Comparison of ENCODE assay signal across 8 cellular contexts in genomic region chr1:179002552-179003345, GRCh38. TPM values are rescaled to one million over a fixed set of nuclear protein-coding genes. Genes with fewer than 3 reads are reported as not detected.
DNase-seq lines count a peak whose midpoint lies in the region; ATAC-seq and TF ChIP-seq lines count a peak whose summit lies in the region.

No MANE protein-coding gene starts in this region.

- H2AFZ ChIP-seq in parathyroid adenoma: peak overlapping the region; percentile 89

- H3K4me1 ChIP-seq in parathyroid adenoma (no peaks in the 10 kb centered on the region), tibial nerve (peaks cover 0 to 12% (median 6%) of the 10 kb centered on the region in 4 donors)

- H3K36me3 ChIP-seq in parathyroid adenoma (ENCODE audit: control insufficient read depth, insufficient read depth, low read length) (no peaks in the 10 kb centered on the region), tibial nerve (no peaks in the 10 kb centered on the region)

- TF ChIP-seq POLR2A in tibial nerve (IDR thresholded peaks at IDR 0.05): no peak

- H3K79me2 ChIP-seq in parathyroid adenoma: no peaks in the 10 kb centered on the region

- TF ChIP-seq CTCF in parathyroid adenoma (IDR thresholded peaks at IDR 0.05) (peak; percentile 76), tibial nerve (IDR thresholded peaks at IDR 0.05) (peak; percentile 95 to 98 (median 97))

- DNase-seq in Caki2 (ENCODE audit: low read depth): peak; percentile 80
- peak; percentile 38 to 56 for DNase-seq in SHP77 (lab: John Stamatoyannopoulos, UW)
- DNase-seq in activated effector memory CD4-positive, alpha-beta T cell treated with anti-CD3 and anti-CD28 coated beads, Interleukin-2, amount 50 U/mL, for 16 hours: peak; percentile 87
- DNase-seq in head of caudate nucleus: peak; percentile 37 to 92 (median 77)
- DNase-seq in tibial nerve (ENCODE audit: low spot score in 2 of 2): peak; percentile 80 to 96

- peak; percentile 82 for ATAC-seq in GM21390 (IDR thresholded peaks at IDR 0.05; ENCODE audit: unreplicated experiment)

- TF ChIP-seq EP300 in Ishikawa (IDR thresholded peaks at IDR 0.05; ENCODE audit: borderline replicate concordance) (no peak), tibial nerve (IDR thresholded peaks at IDR 0.05) (peak in 1 of 2 donors; percentile 23)

- 25 to 26% methylated on average over 18 to 20 of the region's 20 CpGs for WGBS in tibial nerve, 2 donors

- no peak overlapping the region for H3K27ac ChIP-seq in parathyroid adenoma
- peak overlapping the region in 2 of 4 donors; percentile 54 to 59 for H3K27ac ChIP-seq in tibial nerve

- no peak overlapping the region for H3K4me2 ChIP-seq in parathyroid adenoma (ENCODE audit: low read length)

- no peak overlapping the region for H3K4me3 ChIP-seq in parathyroid adenoma (ENCODE audit: low read depth, low read length)
- peak overlapping the region in 1 of 4 donors; percentile 2 for H3K4me3 ChIP-seq in tibial nerve

- in situ Hi-C loops in Caki2 (cut with HindIII; ENCODE audit: low pct_unique_long_range_greater_than_20kb, low sequenced_read_pairs): loop anchor here (25.0 kb wide), 1 partner anchor 465 kb away; no protein-coding TSS in a partner anchor

- H3K9me3 ChIP-seq in parathyroid adenoma (ENCODE audit: control insufficient read depth, low read length): no peaks in the 10 kb centered on the region
- H3K9me3 ChIP-seq in tibial nerve: no peaks in the 10 kb centered on the region

- TF ChIP-seq RAD21 in Ishikawa (IDR thresholded peaks at IDR 0.05; ENCODE audit: low read depth): peak; percentile 95

- H3K27me3 ChIP-seq in parathyroid adenoma (ENCODE audit: control insufficient read depth, insufficient read depth, low read length) (no peaks in the 10 kb centered on the region), tibial nerve (no peaks in the 10 kb centered on the region)

- intact Hi-C loops in head of caudate nucleus (cut with DNase I): loop anchor here (10.0 kb wide), 2 partner anchors 238 to 468 kb away; no protein-coding TSS in a partner anchor

- no peak overlapping the region for H3K9ac ChIP-seq in parathyroid adenoma

TF ChIP-seq in Ishikawa, 13 proteins besides CTCF, POLR2A, EP300 and RAD21:
- TF ChIP-seq TEAD4 (IDR thresholded peaks at IDR 0.05): no peak
- TF ChIP-seq EGR1 (IDR thresholded peaks at IDR 0.05): no peak
- TF ChIP-seq REST (IDR thresholded peaks at IDR 0.05; ENCODE audit: low read depth): no peak
- peak; percentile 90 for TF ChIP-seq ZBTB7A (IDR thresholded peaks at IDR 0.05; ENCODE audit: low read depth)
- TF ChIP-seq USF1 (IDR thresholded peaks at IDR 0.05): no peak

RNA-seq across cellular contexts. Expression of gene FAM20B, which starts 22.9 kb away (rescaled TPM):
- 17.3 and 17.5 TPM in 2 replicates for total RNA-seq in Caki2 (2014; rRNA removed; shearing (Covaris generic); ENCODE audit: low replicate concordance)
- total RNA-seq in tibial nerve: 10 to 100 TPM; 39.6 to 60.3 (median 51.6) TPM
